ENCODE assay signal across 28 cellular contexts in the genomic region with DNA sequence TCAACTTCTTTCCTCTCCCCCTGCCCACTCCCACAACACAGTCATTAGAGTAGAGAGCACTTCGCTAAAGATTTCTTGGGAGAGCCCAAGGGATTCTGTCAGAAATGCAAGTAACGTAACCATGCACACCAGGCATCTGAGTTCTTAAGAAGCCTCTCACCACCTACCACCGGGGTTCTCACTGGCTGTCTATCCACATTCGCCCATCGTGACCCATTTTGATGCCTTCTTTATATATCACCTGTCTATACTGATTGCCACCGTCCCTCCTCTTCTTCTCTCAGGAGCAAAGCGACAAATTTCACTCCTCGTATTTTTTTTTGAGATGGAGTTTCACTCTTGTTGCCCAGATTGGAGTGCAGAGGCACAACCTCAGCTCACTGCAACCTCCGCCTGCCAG.
"Had no signal": no experiment of that assay in that cellular context is flagged by ENCODE, and none has a peak within 500 bp of the region (broad histone marks: within the 10 kb centered on the region; RNA-seq: fewer than 3 reads in every experiment).

No MANE protein-coding gene starts in this region.

- H3K4me3 ChIP-seq: stomach, suprapubic skin, testis, thoracic aorta, thyroid gland, tibial artery, tibial nerve, transverse colon, upper lobe of left lung, upper lobe of right lung, uterus, vagina had no signal

- H3K27ac Mint-ChIP-seq: stimulated activated effector memory CD8-positive, alpha-beta T cell treated with anti-CD3 and anti-CD28 coated beads, Interleukin-12 subunit alpha, Interleukin-12 subunit beta, amount 100 ng/mL, for 72 hours; stimulated activated memory B cell treated with anti-CD40 and anti-IgM and Interleukin-4, amounts not matched to agents 10 μg/mL and 1 μg/mL and 100 μg/mL, for 72 hours; stimulated activated naive B cell treated with anti-CD40 and anti-IgM and Interleukin-4, amounts not matched to agents 10 μg/mL and 1 μg/mL and 100 μg/mL, for 72 hours; stimulated activated naive CD8-positive, alpha-beta T cell treated with anti-CD3 and anti-CD28 coated beads, Interleukin-15, amount 100 ng/mL, for 72 hours; stimulated activated naive CD8-positive, alpha-beta T cell treated with anti-CD3 and anti-CD28 coated beads, Interleukin-15, Interleukin-2, amounts not matched to agents 100 ng/mL and 50 ng/mL, for 24 hours; type B pancreatic cell had no signal

- H3K9me3 ChIP-seq: stomach, suprapubic skin, testis, thoracic aorta, thyroid gland, tibial artery, tibial nerve, transverse colon, upper lobe of left lung, upper lobe of right lung, uterus, vagina had no signal

- DNase-seq: stimulated activated CD4-positive, alpha-beta T cell treated with anti-CD3 and anti-CD28 coated beads, Interleukin-2, amount 100 ng/mL, for 48 hours; stimulated activated CD4-positive, alpha-beta T cell treated with anti-CD3 and anti-CD28 coated beads, Interleukin-4, amount 100 ng/mL, for 1 hour; stimulated activated CD4-positive, alpha-beta T cell treated with anti-CD3 and anti-CD28 coated beads, Interleukin-4, amount 100 ng/mL, for 24 hours; stimulated activated CD4-positive, alpha-beta T cell treated with anti-CD3 and anti-CD28 coated beads, Interleukin-4, amount 100 ng/mL, for 4 hours; stimulated activated CD8-positive, alpha-beta memory T cell treated with anti-CD3 and anti-CD28 coated beads, Interleukin-4, amount 100 ng/mL, for 48 hours; stimulated activated naive B cell treated with anti-CD40 and anti-IgM and Interleukin-4, amounts not matched to agents 10 μg/mL and 1 μg/mL and 100 μg/mL, for 72 hours; stimulated activated naive CD4-positive, alpha-beta T cell; stimulated activated naive CD4-positive, alpha-beta T cell treated with Interleukin-2 at 50 U/mL for 16 hours; stimulated activated naive CD8-positive, alpha-beta T cell treated with anti-CD3 and anti-CD28 coated beads, Interleukin-15, amount 100 ng/mL, for 72 hours; stimulated activated naive CD8-positive, alpha-beta T cell treated with anti-CD3 and anti-CD28 coated beads, Interleukin-15, Interleukin-2, amounts not matched to agents 100 U/mL and 50 U/mL, for 24 hours; stomach; substantia nigra; testis; thyroid gland; tibial artery; transverse colon; trophoblast cell; upper lobe of left lung; upper lobe of right lung; uterus had no signal

- H3K36me3 ChIP-seq: stomach, suprapubic skin, thoracic aorta, thyroid gland, tibial artery, tibial nerve, transverse colon, upper lobe of left lung, upper lobe of right lung, uterus, vagina had no signal

- H3K4me3 Mint-ChIP-seq: stimulated activated effector memory CD8-positive, alpha-beta T cell treated with anti-CD3 and anti-CD28 coated beads, Interleukin-12 subunit alpha, Interleukin-12 subunit beta, amount 100 ng/mL, for 72 hours; stimulated activated memory B cell treated with anti-CD40 and anti-IgM and Interleukin-4, amounts not matched to agents 10 μg/mL and 1 μg/mL and 100 μg/mL, for 72 hours; stimulated activated naive B cell treated with anti-CD40 and anti-IgM and Interleukin-4, amounts not matched to agents 10 μg/mL and 1 μg/mL and 100 μg/mL, for 72 hours; stimulated activated naive CD8-positive, alpha-beta T cell treated with anti-CD3 and anti-CD28 coated beads, Interleukin-15, amount 100 ng/mL, for 72 hours; stimulated activated naive CD8-positive, alpha-beta T cell treated with anti-CD3 and anti-CD28 coated beads, Interleukin-15, Interleukin-2, amounts not matched to agents 100 ng/mL and 50 ng/mL, for 24 hours; type B pancreatic cell had no signal

- H3K36me3 Mint-ChIP-seq: stimulated activated effector memory CD8-positive, alpha-beta T cell treated with anti-CD3 and anti-CD28 coated beads, Interleukin-12 subunit alpha, Interleukin-12 subunit beta, amount 100 ng/mL, for 72 hours; stimulated activated memory B cell treated with anti-CD40 and anti-IgM and Interleukin-4, amounts not matched to agents 10 μg/mL and 1 μg/mL and 100 μg/mL, for 72 hours; stimulated activated naive B cell treated with anti-CD40 and anti-IgM and Interleukin-4, amounts not matched to agents 10 μg/mL and 1 μg/mL and 100 μg/mL, for 72 hours; type B pancreatic cell had no signal

- H3K4me1 ChIP-seq: suprapubic skin, testis, thyroid gland, tibial artery, tibial nerve, transverse colon, upper lobe of left lung, upper lobe of right lung, uterus, vagina had no signal

- H3K4me1 Mint-ChIP-seq: stimulated activated effector memory CD8-positive, alpha-beta T cell treated with anti-CD3 and anti-CD28 coated beads, Interleukin-12 subunit alpha, Interleukin-12 subunit beta, amount 100 ng/mL, for 72 hours; stimulated activated memory B cell treated with anti-CD40 and anti-IgM and Interleukin-4, amounts not matched to agents 10 μg/mL and 1 μg/mL and 100 μg/mL, for 72 hours; stimulated activated naive B cell treated with anti-CD40 and anti-IgM and Interleukin-4, amounts not matched to agents 10 μg/mL and 1 μg/mL and 100 μg/mL, for 72 hours; stimulated activated naive CD8-positive, alpha-beta T cell treated with anti-CD3 and anti-CD28 coated beads, Interleukin-15, amount 100 ng/mL, for 72 hours had no signal

- H3K9me3 Mint-ChIP-seq: stimulated activated effector memory CD8-positive, alpha-beta T cell treated with anti-CD3 and anti-CD28 coated beads, Interleukin-12 subunit alpha, Interleukin-12 subunit beta, amount 100 ng/mL, for 72 hours; stimulated activated memory B cell treated with anti-CD40 and anti-IgM and Interleukin-4, amounts not matched to agents 10 μg/mL and 1 μg/mL and 100 μg/mL, for 72 hours; stimulated activated naive B cell treated with anti-CD40 and anti-IgM and Interleukin-4, amounts not matched to agents 10 μg/mL and 1 μg/mL and 100 μg/mL, for 72 hours; stimulated activated naive CD8-positive, alpha-beta T cell treated with anti-CD3 and anti-CD28 coated beads, Interleukin-15, amount 100 ng/mL, for 72 hours; stimulated activated naive CD8-positive, alpha-beta T cell treated with anti-CD3 and anti-CD28 coated beads, Interleukin-15, Interleukin-2, amounts not matched to agents 100 ng/mL and 50 ng/mL, for 24 hours; type B pancreatic cell had no signal

- H3K27me3 ChIP-seq: testis, thyroid gland, transverse colon, upper lobe of left lung, uterus, vagina had no signal
